In the genomic region with DNA sequence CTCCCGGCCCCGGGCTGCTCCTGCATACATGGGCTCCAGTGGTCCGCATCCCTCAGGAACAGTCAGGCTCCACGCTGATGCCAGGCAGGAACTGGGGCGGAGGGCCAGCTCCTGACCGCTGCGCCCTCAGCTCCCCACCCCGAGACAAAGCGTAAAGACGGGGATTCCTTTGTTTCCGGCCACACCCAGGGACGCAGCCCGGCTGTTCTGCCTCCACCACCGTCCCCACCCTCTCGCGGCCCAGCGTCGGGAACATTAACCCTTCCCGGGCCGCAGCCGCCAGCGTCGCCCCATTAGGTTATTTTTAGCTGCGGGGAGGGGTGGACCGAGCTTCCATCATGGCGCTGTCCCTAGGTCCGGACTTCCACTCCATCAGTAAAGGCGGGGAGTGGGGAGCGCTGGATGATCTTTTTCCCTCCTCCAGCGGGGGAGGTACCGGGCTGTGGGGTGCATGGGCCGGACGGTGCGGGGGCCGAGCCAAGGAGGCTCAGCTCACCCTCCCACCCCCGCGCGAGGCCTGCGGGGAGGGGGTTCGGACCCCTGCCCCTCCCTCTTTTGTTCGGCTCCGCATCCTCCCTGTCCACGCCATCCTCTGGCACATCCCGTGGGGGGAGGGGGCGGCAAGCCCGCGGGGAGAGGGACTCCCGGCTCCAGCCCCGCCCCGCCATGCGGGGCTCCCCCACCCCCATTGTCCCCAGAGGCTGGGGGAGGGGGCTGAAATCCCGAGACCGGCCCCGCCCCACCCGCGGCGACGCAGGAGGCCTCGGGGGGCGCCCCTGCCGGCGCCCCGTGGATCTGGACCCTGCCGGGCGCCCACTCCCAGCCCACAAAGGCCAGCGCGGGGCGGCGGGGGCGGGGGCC, we compare ENCODE assay signal across 9 cellular contexts. TPM values are rescaled to one million over a fixed set of nuclear protein-coding genes. Genes with fewer than 3 reads are reported as not detected.
DNase-seq lines count a peak whose midpoint lies in the region; ATAC-seq and TF ChIP-seq lines count a peak whose summit lies in the region.
"Had no signal": no experiment of that assay in that cellular context is flagged by ENCODE, and none has a peak within 500 bp of the region (broad histone marks: within the 10 kb centered on the region; RNA-seq: fewer than 3 reads in every experiment).

No MANE protein-coding gene starts in this region.

- H3K9ac ChIP-seq in HUES48 (ENCODE audit: low read depth, low read length) = peak overlapping the region; percentile 43

- peaks cover 33% of the 10 kb centered on the region for H3K27me3 ChIP-seq in HUES48 (ENCODE audit: control insufficient read depth, insufficient read depth, low read length)

- H3K27ac ChIP-seq in HUES48 (ENCODE audit: low read depth, low read length) = peak overlapping the region; percentile 43
- H3K27ac ChIP-seq in skin epidermis = peak overlapping the region in 1 of 21 experiments; percentile 21

- H3K9me3 Mint-ChIP-seq in WTC11 = no peaks in the 10 kb centered on the region

- CTCF ChIA-PET in WTC11 (lab: Charles Lee) = interaction anchor here (0.5 to 4.1 kb wide), 9 partner anchors 12 to 313 kb away, joined by 3 to 25 read pairs (median 4); a partner anchor contains a TSS

- H3K4me3 Mint-ChIP-seq in WTC11 = peak overlapping the region; percentile 82

- H3K27ac Mint-ChIP-seq in WTC11 = no peak overlapping the region

- H3K36me3 ChIP-seq in HUES48 (ENCODE audit: control insufficient read depth, insufficient read depth, low read length) = no peaks in the 10 kb centered on the region

- H3K27me3 Mint-ChIP-seq in WTC11 (ENCODE audit: low read depth) = peaks cover 35% of the 10 kb centered on the region

- H3K4me1 Mint-ChIP-seq in WTC11 = peaks cover 66% of the 10 kb centered on the region

- peaks cover 44% of the 10 kb centered on the region for H3K4me1 ChIP-seq in HUES48 (ENCODE audit: control insufficient read depth, insufficient read depth, low read length)

- H3K4me3 ChIP-seq in HUES48 (ENCODE audit: low read depth, low read length) = peak overlapping the region; percentile 86
- peak overlapping the region in 5 of 7 experiments; percentile 4 to 39 (median 21) for H3K4me3 ChIP-seq in skin epidermis

- DNase-seq in WTC11 (ENCODE audit: low spot score) (peak; percentile 56), iPS-NIHi7 (ENCODE audit: extremely low spot score) (peak; percentile 37), GF-D8 (lab: John Stamatoyannopoulos, UW) (no peak), HK-2 (ENCODE audit: unreplicated experiment) (no peak)
- DNase-seq: activated naive CD4-positive, alpha-beta T cell treated with anti-CD3 and anti-CD28 coated beads, Interleukin-2, amount 50 U/mL, for 16 hours had no signal

- H3K36me3 Mint-ChIP-seq in WTC11 = no peaks in the 10 kb centered on the region

- ATAC-seq in WTC11 (peak; percentile 9), HG03442 (IDR thresholded peaks at IDR 0.05; ENCODE audit: unreplicated experiment) (no peak), HG02852 (IDR thresholded peaks at IDR 0.05; ENCODE audit: unreplicated experiment) (no peak)

- no peaks in the 10 kb centered on the region for H3K9me3 ChIP-seq in HUES48 (ENCODE audit: control insufficient read depth, insufficient read depth, low read length)

- POLR2A ChIA-PET in WTC11 (lab: Charles Lee) = interaction anchor here (1.0 kb wide), 1 partner anchor 45 kb away, joined by 3 read pairs; no protein-coding TSS in a partner anchor

- no peak for TF ChIP-seq CTCF in WTC11 (IDR thresholded peaks at IDR 0.05)

TF ChIP-seq in WTC11, 78 proteins besides CTCF, POLR2A, EP300 and RAD21:
- TF ChIP-seq, protein P1, sequence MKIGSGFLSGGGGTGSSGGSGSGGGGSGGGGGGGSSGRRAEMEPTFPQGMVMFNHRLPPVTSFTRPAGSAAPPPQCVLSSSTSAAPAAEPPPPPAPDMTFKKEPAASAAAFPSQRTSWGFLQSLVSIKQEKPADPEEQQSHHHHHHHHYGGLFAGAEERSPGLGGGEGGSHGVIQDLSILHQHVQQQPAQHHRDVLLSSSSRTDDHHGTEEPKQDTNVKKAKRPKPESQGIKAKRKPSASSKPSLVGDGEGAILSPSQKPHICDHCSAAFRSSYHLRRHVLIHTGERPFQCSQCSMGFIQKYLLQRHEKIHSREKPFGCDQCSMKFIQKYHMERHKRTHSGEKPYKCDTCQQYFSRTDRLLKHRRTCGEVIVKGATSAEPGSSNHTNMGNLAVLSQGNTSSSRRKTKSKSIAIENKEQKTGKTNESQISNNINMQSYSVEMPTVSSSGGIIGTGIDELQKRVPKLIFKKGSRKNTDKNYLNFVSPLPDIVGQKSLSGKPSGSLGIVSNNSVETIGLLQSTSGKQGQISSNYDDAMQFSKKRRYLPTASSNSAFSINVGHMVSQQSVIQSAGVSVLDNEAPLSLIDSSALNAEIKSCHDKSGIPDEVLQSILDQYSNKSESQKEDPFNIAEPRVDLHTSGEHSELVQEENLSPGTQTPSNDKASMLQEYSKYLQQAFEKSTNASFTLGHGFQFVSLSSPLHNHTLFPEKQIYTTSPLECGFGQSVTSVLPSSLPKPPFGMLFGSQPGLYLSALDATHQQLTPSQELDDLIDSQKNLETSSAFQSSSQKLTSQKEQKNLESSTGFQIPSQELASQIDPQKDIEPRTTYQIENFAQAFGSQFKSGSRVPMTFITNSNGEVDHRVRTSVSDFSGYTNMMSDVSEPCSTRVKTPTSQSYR (CRISPR knock-in tag; IDR thresholded peaks at IDR 0.05) = no peak
- TF ChIP-seq, protein P2, sequence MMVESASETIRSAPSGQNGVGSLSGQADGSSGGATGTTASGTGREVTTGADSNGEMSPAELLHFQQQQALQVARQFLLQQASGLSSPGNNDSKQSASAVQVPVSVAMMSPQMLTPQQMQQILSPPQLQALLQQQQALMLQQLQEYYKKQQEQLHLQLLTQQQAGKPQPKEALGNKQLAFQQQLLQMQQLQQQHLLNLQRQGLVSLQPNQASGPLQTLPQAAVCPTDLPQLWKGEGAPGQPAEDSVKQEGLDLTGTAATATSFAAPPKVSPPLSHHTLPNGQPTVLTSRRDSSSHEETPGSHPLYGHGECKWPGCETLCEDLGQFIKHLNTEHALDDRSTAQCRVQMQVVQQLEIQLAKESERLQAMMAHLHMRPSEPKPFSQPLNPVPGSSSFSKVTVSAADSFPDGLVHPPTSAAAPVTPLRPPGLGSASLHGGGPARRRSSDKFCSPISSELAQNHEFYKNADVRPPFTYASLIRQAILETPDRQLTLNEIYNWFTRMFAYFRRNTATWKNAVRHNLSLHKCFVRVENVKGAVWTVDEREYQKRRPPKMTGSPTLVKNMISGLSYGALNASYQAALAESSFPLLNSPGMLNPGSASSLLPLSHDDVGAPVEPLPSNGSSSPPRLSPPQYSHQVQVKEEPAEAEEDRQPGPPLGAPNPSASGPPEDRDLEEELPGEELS (CRISPR knock-in tag; IDR thresholded peaks at IDR 0.05) = 0 out of 2 replicates have a peak, but pooled peaks have one; percentile 34
- TF ChIP-seq, protein P3, sequence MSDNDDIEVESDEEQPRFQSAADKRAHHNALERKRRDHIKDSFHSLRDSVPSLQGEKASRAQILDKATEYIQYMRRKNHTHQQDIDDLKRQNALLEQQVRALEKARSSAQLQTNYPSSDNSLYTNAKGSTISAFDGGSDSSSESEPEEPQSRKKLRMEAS (CRISPR knock-in tag; IDR thresholded peaks at IDR 0.05) = peak; percentile 50
- TF ChIP-seq, protein P4, sequence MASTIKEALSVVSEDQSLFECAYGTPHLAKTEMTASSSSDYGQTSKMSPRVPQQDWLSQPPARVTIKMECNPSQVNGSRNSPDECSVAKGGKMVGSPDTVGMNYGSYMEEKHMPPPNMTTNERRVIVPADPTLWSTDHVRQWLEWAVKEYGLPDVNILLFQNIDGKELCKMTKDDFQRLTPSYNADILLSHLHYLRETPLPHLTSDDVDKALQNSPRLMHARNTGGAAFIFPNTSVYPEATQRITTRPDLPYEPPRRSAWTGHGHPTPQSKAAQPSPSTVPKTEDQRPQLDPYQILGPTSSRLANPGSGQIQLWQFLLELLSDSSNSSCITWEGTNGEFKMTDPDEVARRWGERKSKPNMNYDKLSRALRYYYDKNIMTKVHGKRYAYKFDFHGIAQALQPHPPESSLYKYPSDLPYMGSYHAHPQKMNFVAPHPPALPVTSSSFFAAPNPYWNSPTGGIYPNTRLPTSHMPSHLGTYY (CRISPR knock-in tag; IDR thresholded peaks at IDR 0.05) = no peak
- TF ChIP-seq TEAD1 (CRISPR knock-in tag; IDR thresholded peaks at IDR 0.05) = 0 out of 2 replicates have a peak, but pooled peaks have one; percentile 54
- TF ChIP-seq ZBTB21 (CRISPR knock-in tag; IDR thresholded peaks at IDR 0.05; ENCODE audit: borderline replicate concordance) = no peak; the same call in 1 of the 2 replicates
- TF ChIP-seq CREM (CRISPR knock-in tag; IDR thresholded peaks at IDR 0.05) = 0 out of 2 replicates have a peak, but pooled peaks have one; percentile 19
- TF ChIP-seq, protein P5, sequence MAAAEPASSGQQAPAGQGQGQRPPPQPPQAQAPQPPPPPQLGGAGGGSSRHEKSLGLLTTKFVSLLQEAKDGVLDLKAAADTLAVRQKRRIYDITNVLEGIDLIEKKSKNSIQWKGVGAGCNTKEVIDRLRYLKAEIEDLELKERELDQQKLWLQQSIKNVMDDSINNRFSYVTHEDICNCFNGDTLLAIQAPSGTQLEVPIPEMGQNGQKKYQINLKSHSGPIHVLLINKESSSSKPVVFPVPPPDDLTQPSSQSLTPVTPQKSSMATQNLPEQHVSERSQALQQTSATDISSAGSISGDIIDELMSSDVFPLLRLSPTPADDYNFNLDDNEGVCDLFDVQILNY (CRISPR knock-in tag; IDR thresholded peaks at IDR 0.05) = peak; percentile 46; the same call in 1 of the 2 replicates
- TF ChIP-seq, protein P6, sequence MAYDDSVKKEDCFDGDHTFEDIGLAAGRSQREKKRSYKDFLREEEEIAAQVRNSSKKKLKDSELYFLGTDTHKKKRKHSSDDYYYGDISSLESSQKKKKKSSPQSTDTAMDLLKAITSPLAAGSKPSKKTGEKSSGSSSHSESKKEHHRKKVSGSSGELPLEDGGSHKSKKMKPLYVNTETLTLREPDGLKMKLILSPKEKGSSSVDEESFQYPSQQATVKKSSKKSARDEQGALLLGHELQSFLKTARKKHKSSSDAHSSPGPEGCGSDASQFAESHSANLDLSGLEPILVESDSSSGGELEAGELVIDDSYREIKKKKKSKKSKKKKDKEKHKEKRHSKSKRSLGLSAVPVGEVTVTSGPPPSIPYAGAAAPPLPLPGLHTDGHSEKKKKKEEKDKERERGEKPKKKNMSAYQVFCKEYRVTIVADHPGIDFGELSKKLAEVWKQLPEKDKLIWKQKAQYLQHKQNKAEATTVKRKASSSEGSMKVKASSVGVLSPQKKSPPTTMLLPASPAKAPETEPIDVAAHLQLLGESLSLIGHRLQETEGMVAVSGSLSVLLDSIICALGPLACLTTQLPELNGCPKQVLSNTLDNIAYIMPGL (CRISPR knock-in tag; IDR thresholded peaks at IDR 0.05) = peak; percentile 14; the same call in 1 of the 2 replicates
TF ChIP-seq in WTC11: peak in this region for 6.

RNA-seq across cellular contexts. Expression of a gene that starts 5.3 kb away (rescaled TPM):
- 109 to 134 TPM (median 110 TPM) in 3 replicates for total RNA-seq in WTC11 (2021)

Comparison
In these comparisons a context has a peak if more than half of its experiments do, and no peak if none do; other contexts are left out.
1. DNase-seq: peak in WTC11 (single experiment) and iPS-NIHi7 (single experiment); none in GF-D8 (single experiment) and HK-2 (single experiment).